ENCODE assay signal across 31 cellular contexts in the genomic region with DNA sequence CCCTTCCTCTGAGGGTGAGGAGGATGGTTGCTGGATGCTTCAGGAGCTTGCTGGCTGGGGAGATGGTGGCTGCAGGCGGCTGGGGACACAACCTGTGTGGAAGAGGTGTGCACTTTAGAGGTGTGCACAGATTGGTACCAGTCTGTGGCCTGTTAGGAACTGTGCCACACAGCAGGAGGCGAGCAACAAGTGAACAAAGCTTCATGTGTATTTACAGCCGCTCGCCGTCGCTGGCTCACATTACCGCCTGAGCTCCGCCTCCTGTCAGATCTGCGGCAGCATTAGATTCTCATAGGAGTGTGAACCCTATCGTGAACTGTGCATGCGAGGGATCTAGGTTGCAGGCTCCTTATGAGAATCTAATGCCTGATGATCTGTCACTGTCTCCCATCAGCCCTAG.
DNase-seq lines count a peak whose midpoint lies in the region; ATAC-seq, FAIRE-seq and TF ChIP-seq lines count a peak whose summit lies in the region.
"Had no signal": no experiment of that assay in that cellular context is flagged by ENCODE, and none has a peak within 500 bp of the region (broad histone marks: within the 10 kb centered on the region; RNA-seq: fewer than 3 reads in every experiment).

No MANE protein-coding gene starts in this region.

- H3K9me3 Mint-ChIP-seq in nephron progenitor cell, result peaks cover 15% of the 10 kb centered on the region
- H3K9me3 Mint-ChIP-seq: activated CD4-positive, alpha-beta memory T cell treated with anti-CD3 and anti-CD28 coated beads, Interleukin-2, amount 10 ng/mL, durations not matched to agents 7 days and 5 days; CD4-positive, CD25-positive, alpha-beta regulatory T cell; nephron; T-helper 2 cell treated with Interferon-gamma antibody and Interleukin-4, amounts not matched to agents 5 μg/mL and 100 μg/mL, for 36 hours had no signal

- ATAC-seq in GM18858 (IDR thresholded peaks at IDR 0.05; ENCODE audit: unreplicated experiment) (no peak), HG03280 (IDR thresholded peaks at IDR 0.05; ENCODE audit: unreplicated experiment) (no peak)
- ATAC-seq in activated CD4-positive, CD25-positive, alpha-beta regulatory T cell treated with anti-CD3 and anti-CD28 coated beads, Interleukin-2, amount 50 U/mL, for 24 hours, result no peak
- ATAC-seq: left cardiac atrium had no signal

- H3K4me1 Mint-ChIP-seq in nephron progenitor cell, result peaks cover 12% of the 10 kb centered on the region
- H3K4me1 Mint-ChIP-seq: activated CD4-positive, alpha-beta memory T cell treated with anti-CD3 and anti-CD28 coated beads, Interleukin-2, amount 10 ng/mL, durations not matched to agents 7 days and 5 days; CD4-positive, CD25-positive, alpha-beta regulatory T cell; nephron had no signal

- FAIRE-seq in bronchial epithelial cell (lab: Jason Lieb, UNC), result peak; percentile 52
- FAIRE-seq: A204.1, D721Med, endothelial cell of umbilical vein, frontal cortex, GM19239, H1, urothelium cell line had no signal

- no peaks in the 10 kb centered on the region for H3K36me3 ChIP-seq in bronchial epithelial cell (ENCODE audit: control insufficient read depth, insufficient read depth, low read length)
- H3K36me3 ChIP-seq: ovary, Peyer's patch had no signal

- H3K27me3 ChIP-seq in bronchial epithelial cell (ENCODE audit: control insufficient read depth, insufficient read depth, low read length), result peaks cover 2% of the 10 kb centered on the region
- H3K27me3 ChIP-seq: hepatocyte, ovary, Peyer's patch, testis had no signal

- 0 out of 2 replicates have a peak, but pooled peaks have one; percentile 9 for TF ChIP-seq CTCF in 22Rv1 (IDR thresholded peaks at IDR 0.05)
- no peak for TF ChIP-seq CTCF in bronchial epithelial cell (IDR thresholded peaks at IDR 0.05; ENCODE audit: insufficient read depth, low read length, severe bottlenecking)
- no peak for TF ChIP-seq CTCF in nephron progenitor cell (IDR thresholded peaks at IDR 0.05)

- no peak overlapping the region for H3K4me3 Mint-ChIP-seq in nephron progenitor cell
- H3K4me3 Mint-ChIP-seq: activated CD4-positive, alpha-beta memory T cell treated with anti-CD3 and anti-CD28 coated beads, Interleukin-2, amount 10 ng/mL, durations not matched to agents 7 days and 5 days; CD4-positive, CD25-positive, alpha-beta regulatory T cell; nephron; T-helper 2 cell treated with Interferon-gamma antibody and Interleukin-4, amounts not matched to agents 5 μg/mL and 100 μg/mL, for 36 hours had no signal

- peaks cover 4% of the 10 kb centered on the region for H3K27me3 Mint-ChIP-seq in nephron progenitor cell (ENCODE audit: low read depth, poor library complexity)
- H3K27me3 Mint-ChIP-seq: activated CD4-positive, alpha-beta memory T cell treated with anti-CD3 and anti-CD28 coated beads, Interleukin-2, amount 10 ng/mL, durations not matched to agents 7 days and 5 days had no signal

- H3K27ac Mint-ChIP-seq in nephron progenitor cell, result peak overlapping the region; percentile 61
- H3K27ac Mint-ChIP-seq: activated CD4-positive, alpha-beta memory T cell treated with anti-CD3 and anti-CD28 coated beads, Interleukin-2, amount 10 ng/mL, durations not matched to agents 7 days and 5 days; CD4-positive, CD25-positive, alpha-beta regulatory T cell; nephron; T-helper 2 cell treated with Interferon-gamma antibody and Interleukin-4, amounts not matched to agents 5 μg/mL and 100 μg/mL, for 36 hours had no signal

- H3K4me3 ChIP-seq in bronchial epithelial cell (ENCODE audit: low read depth, low read length), result no peak overlapping the region
- H3K4me3 ChIP-seq: hepatocyte, ovary, Peyer's patch, skin epidermis, testis had no signal

- DNase-seq in NCI-H2171 (lab: John Stamatoyannopoulos, UW), result peak; percentile 46
- no peak for DNase-seq in bronchial epithelial cell (ENCODE audit: low read depth)
- no peak for DNase-seq in nephron progenitor cell
- no peak for DNase-seq in NCI-H1092 treated with DMSO at 0.1 percent for 48 hours (lab: John Stamatoyannopoulos, UW)
- DNase-seq: activated CD4-positive, alpha-beta memory T cell treated with anti-CD3 and anti-CD28 coated beads, Interleukin-2, amount 10 ng/mL, durations not matched to agents 7 days and 5 days; activated CD8-positive, alpha-beta memory T cell treated with anti-CD3 and anti-CD28 coated beads, Interleukin-2, amount 50 U/mL, for 4 hours; activated naive CD4-positive, alpha-beta T cell; CD4-positive, CD25-positive, alpha-beta regulatory T cell; KBM-7; left cardiac atrium; NCI-H2029 treated with DMSO at 0.1 percent for 48 hours; NCI-H524 treated with DMSO at 0.1 percent for 48 hours; ovary; Peyer's patch; stimulated activated naive CD4-positive, alpha-beta T cell; testis had no signal

- H3K27ac ChIP-seq in 22Rv1, result no peak overlapping the region
- H3K27ac ChIP-seq: hepatocyte, ovary, Peyer's patch, skin epidermis, testis had no signal

- H3K36me3 Mint-ChIP-seq in nephron progenitor cell (ENCODE audit: low read depth), result peaks cover 4% of the 10 kb centered on the region
- H3K36me3 Mint-ChIP-seq: CD4-positive, CD25-positive, alpha-beta regulatory T cell had no signal
